In genomic region chr11:102451693-102452460, GRCh38 we compare ENCODE assay signal across 8 cellular contexts. TPM values are rescaled to one million over a fixed set of nuclear protein-coding genes. Genes with fewer than 3 reads are reported as not detected.
DNase-seq lines count a peak whose midpoint lies in the region; ATAC-seq and TF ChIP-seq lines count a peak whose summit lies in the region.

No MANE protein-coding gene starts in this region.

- H3K27ac Mint-ChIP-seq in chondrocyte (ENCODE audit: unreplicated experiment): peak overlapping the region; percentile 88

- no peaks in the 10 kb centered on the region for H3K9me3 Mint-ChIP-seq in chondrocyte (ENCODE audit: low read depth)

- peak; percentile 57 for TF ChIP-seq CTCF in chondrocyte (IDR thresholded peaks at IDR 0.05)

- peaks cover 71% of the 10 kb centered on the region for H3K4me1 Mint-ChIP-seq in chondrocyte (ENCODE audit: low read depth)

- H3K36me3 Mint-ChIP-seq in chondrocyte (ENCODE audit: low read depth): no peaks in the 10 kb centered on the region

- H3K27me3 Mint-ChIP-seq in chondrocyte (ENCODE audit: low read depth): no peaks in the 10 kb centered on the region

- peak; percentile 73 for DNase-seq in NK-92 treated with Interleukin-12 subunit alpha and Interleukin-12 subunit beta, amount 100 ng/mL, for 24 hours (lab: John Stamatoyannopoulos, UW)
- no peak for DNase-seq in NK-92 (lab: John Stamatoyannopoulos, UW; ENCODE audit: unreplicated experiment)
- peak; percentile 77 for DNase-seq in NCI-H2029 (lab: John Stamatoyannopoulos, UW)
- peak; percentile 52 for DNase-seq in activated CD4-positive, CD25-positive, alpha-beta regulatory T cell treated with anti-CD3 and anti-CD28 coated beads, Interleukin-2, amount 50 U/mL, for 16 hours (ENCODE audit: low read depth, low spot score)
- DNase-seq in chondrocyte (ENCODE audit: low spot score): no peak
- DNase-seq in left lobe of liver (ENCODE audit: low spot score): peak; percentile 77
- DNase-seq in stimulated activated CD4-positive, alpha-beta T cell treated with anti-CD3 and anti-CD28 coated beads, Interleukin-4, amount 100 ng/mL, for 1 hour: peak; percentile 74

- H3K4me3 Mint-ChIP-seq in chondrocyte (ENCODE audit: unreplicated experiment): peak overlapping the region; percentile 96

- peak; percentile 63 for ATAC-seq in HG02885 (IDR thresholded peaks at IDR 0.05; ENCODE audit: poor library complexity, unreplicated experiment)
- ATAC-seq in left lobe of liver: peak; percentile 60

RNA-seq across cellular contexts. Expression of gene TMEM123, which starts 0.7 kb away (rescaled TPM):
- 94.9 to 119 TPM (median 105 TPM) in 3 replicates for total RNA-seq in chondrocyte
- 156 TPM for total RNA-seq in left lobe of liver

Comparison
In these comparisons a context has a peak if more than half of its experiments do, and no peak if none do; other contexts are left out.
1. DNase-seq: peak in NK-92 treated with Interleukin-12 subunit alpha and Interleukin-12 subunit beta, amount 100 ng/mL, for 24 hours (single experiment), NCI-H2029 (single experiment), activated CD4-positive, CD25-positive, alpha-beta regulatory T cell treated with anti-CD3 and anti-CD28 coated beads, Interleukin-2, amount 50 U/mL, for 16 hours (single experiment), left lobe of liver (single experiment) and stimulated activated CD4-positive, alpha-beta T cell treated with anti-CD3 and anti-CD28 coated beads, Interleukin-4, amount 100 ng/mL, for 1 hour (single experiment); none in NK-92 (single experiment) and chondrocyte (single experiment).